In genomic region chr21:43703068-43703880, GRCh38 we compare ENCODE assay signal across 8 cellular contexts. TPM values are rescaled to one million over a fixed set of nuclear protein-coding genes. Genes with fewer than 3 reads are reported as not detected.
A peak's percentile ranks its signal among the peaks of the same experiment; 100 is the strongest.
DNase-seq lines count a peak whose midpoint lies in the region; ATAC-seq and TF ChIP-seq lines count a peak whose summit lies in the region.

No MANE protein-coding gene starts in this region.

- no peak overlapping the region for H3K4me3 ChIP-seq in fibroblast of the aortic adventitia (ENCODE audit: low read depth, low read length)
- H3K4me3 ChIP-seq in tibial nerve: no peak overlapping the region
- H3K4me3 ChIP-seq in Karpas-422 (ENCODE audit: low read length): no peak overlapping the region

- peaks cover 12% of the 10 kb centered on the region for H3K4me1 Mint-ChIP-seq in progenitor cell of endocrine pancreas (ENCODE audit: low read depth)

- H3K9me2 ChIP-seq in Karpas-422 (replicated peaks; ENCODE audit: insufficient read depth, low read length): no peaks in the 10 kb centered on the region

- H3K9me3 ChIP-seq in tibial nerve (no peaks in the 10 kb centered on the region), Karpas-422 (ENCODE audit: low read length) (no peaks in the 10 kb centered on the region)

- peak overlapping the region; percentile 71 for H3K27ac Mint-ChIP-seq in progenitor cell of endocrine pancreas

- H3K4me3 Mint-ChIP-seq in progenitor cell of endocrine pancreas (ENCODE audit: low read depth): peak overlapping the region; percentile 3

- H3K36me3 ChIP-seq in tibial nerve (peaks cover 0 to 11% (median 0%) of the 10 kb centered on the region in 3 donors), Karpas-422 (ENCODE audit: insufficient read depth, low read length) (no peaks in the 10 kb centered on the region)

- no peak overlapping the region for H2AFZ ChIP-seq in Karpas-422 (ENCODE audit: low read length)

- H3K4me2 ChIP-seq in Karpas-422 (ENCODE audit: low read depth, low read length, poor library complexity, severe bottlenecking): no peak overlapping the region

- H3K36me3 Mint-ChIP-seq in progenitor cell of endocrine pancreas (ENCODE audit: insufficient read depth): no peaks in the 10 kb centered on the region

- no peak overlapping the region for H3K9ac ChIP-seq in Karpas-422 (ENCODE audit: low read length)

- H3K27me3 ChIP-seq in tibial nerve: no peaks in the 10 kb centered on the region
- no peaks in the 10 kb centered on the region for H3K27me3 ChIP-seq in Karpas-422 (ENCODE audit: low read length)

- no peaks in the 10 kb centered on the region for H3K9me3 Mint-ChIP-seq in progenitor cell of endocrine pancreas (ENCODE audit: low read depth)

- DNase-seq in EL (peak; percentile 25), fibroblast of the aortic adventitia (ENCODE audit: low read depth) (peak; percentile 84), progenitor cell of endocrine pancreas (ENCODE audit: low spot score, unreplicated experiment) (no peak), tibial nerve (ENCODE audit: low spot score in 2 of 2) (no peak), Karpas-422 (no peak), activated gamma-delta T cell (lab: John Stamatoyannopoulos, UW) (no peak)

- H3K79me2 ChIP-seq in Karpas-422 (ENCODE audit: low read length): no peaks in the 10 kb centered on the region

- peak; percentile 69 for ATAC-seq in SK-N-SH treated with all-trans-retinoic acid at 6 μM for 48 hours
- no peak for ATAC-seq in HG03159 (IDR thresholded peaks at IDR 0.05; ENCODE audit: unreplicated experiment)

- TF ChIP-seq EP300 in tibial nerve (IDR thresholded peaks at IDR 0.05): no peak

- H3K27ac ChIP-seq in tibial nerve (no peak overlapping the region), Karpas-422 (ENCODE audit: low read length) (no peak overlapping the region)

- no peaks in the 10 kb centered on the region for H3K27me3 Mint-ChIP-seq in progenitor cell of endocrine pancreas

- H3K4me1 ChIP-seq in tibial nerve: peaks cover 0 to 9% (median 0%) of the 10 kb centered on the region in 4 donors
- no peaks in the 10 kb centered on the region for H3K4me1 ChIP-seq in Karpas-422 (ENCODE audit: low read length)

- no peak for TF ChIP-seq CTCF in fibroblast of the aortic adventitia (IDR thresholded peaks at IDR 0.05; ENCODE audit: insufficient read depth, low read length)
- no peak for TF ChIP-seq CTCF in progenitor cell of endocrine pancreas (IDR thresholded peaks at IDR 0.05; ENCODE audit: unreplicated experiment)
- no peak for TF ChIP-seq CTCF in tibial nerve (IDR thresholded peaks at IDR 0.05)

- 29 to 40% methylated on average over 24 to 27 of the region's 27 CpGs for WGBS in tibial nerve, 2 donors

- no peak for TF ChIP-seq POLR2A in tibial nerve (IDR thresholded peaks at IDR 0.05)

- H4K20me1 ChIP-seq in Karpas-422 (ENCODE audit: insufficient read depth, low read depth, low read length): no peaks in the 10 kb centered on the region

TF ChIP-seq in SK-N-SH treated with all-trans-retinoic acid at 6 μM for 48 hours, 23 proteins besides CTCF, POLR2A, EP300 and RAD21:
- TF ChIP-seq ZFP3 (CRISPR knock-in tag; IDR thresholded peaks at IDR 0.05): no peak
- TF ChIP-seq ZFP30 (CRISPR knock-in tag; IDR thresholded peaks at IDR 0.05): no peak
- TF ChIP-seq OSR1 (CRISPR knock-in tag; IDR thresholded peaks at IDR 0.05): no peak
- TF ChIP-seq CSRNP3 (CRISPR knock-in tag; IDR thresholded peaks at IDR 0.05): no peak
- TF ChIP-seq BACH2 (CRISPR knock-in tag; IDR thresholded peaks at IDR 0.05; ENCODE audit: borderline replicate concordance): no peak
- TF ChIP-seq PATZ1 (CRISPR knock-in tag; IDR thresholded peaks at IDR 0.05; ENCODE audit: borderline replicate concordance): no peak
- TF ChIP-seq, protein P1, sequence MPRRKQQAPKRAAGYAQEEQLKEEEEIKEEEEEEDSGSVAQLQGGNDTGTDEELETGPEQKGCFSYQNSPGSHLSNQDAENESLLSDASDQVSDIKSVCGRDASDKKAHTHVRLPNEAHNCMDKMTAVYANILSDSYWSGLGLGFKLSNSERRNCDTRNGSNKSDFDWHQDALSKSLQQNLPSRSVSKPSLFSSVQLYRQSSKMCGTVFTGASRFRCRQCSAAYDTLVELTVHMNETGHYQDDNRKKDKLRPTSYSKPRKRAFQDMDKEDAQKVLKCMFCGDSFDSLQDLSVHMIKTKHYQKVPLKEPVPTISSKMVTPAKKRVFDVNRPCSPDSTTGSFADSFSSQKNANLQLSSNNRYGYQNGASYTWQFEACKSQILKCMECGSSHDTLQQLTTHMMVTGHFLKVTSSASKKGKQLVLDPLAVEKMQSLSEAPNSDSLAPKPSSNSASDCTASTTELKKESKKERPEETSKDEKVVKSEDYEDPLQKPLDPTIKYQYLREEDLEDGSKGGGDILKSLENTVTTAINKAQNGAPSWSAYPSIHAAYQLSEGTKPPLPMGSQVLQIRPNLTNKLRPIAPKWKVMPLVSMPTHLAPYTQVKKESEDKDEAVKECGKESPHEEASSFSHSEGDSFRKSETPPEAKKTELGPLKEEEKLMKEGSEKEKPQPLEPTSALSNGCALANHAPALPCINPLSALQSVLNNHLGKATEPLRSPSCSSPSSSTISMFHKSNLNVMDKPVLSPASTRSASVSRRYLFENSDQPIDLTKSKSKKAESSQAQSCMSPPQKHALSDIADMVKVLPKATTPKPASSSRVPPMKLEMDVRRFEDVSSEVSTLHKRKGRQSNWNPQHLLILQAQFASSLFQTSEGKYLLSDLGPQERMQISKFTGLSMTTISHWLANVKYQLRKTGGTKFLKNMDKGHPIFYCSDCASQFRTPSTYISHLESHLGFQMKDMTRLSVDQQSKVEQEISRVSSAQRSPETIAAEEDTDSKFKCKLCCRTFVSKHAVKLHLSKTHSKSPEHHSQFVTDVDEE (CRISPR knock-in tag; IDR thresholded peaks at IDR 0.05): no peak
- TF ChIP-seq ZNF8 (CRISPR knock-in tag; IDR thresholded peaks at IDR 0.05): no peak
- TF ChIP-seq SNAI2 (CRISPR knock-in tag; IDR thresholded peaks at IDR 0.05): no peak
- TF ChIP-seq TOX (CRISPR knock-in tag; IDR thresholded peaks at IDR 0.05; ENCODE audit: borderline replicate concordance): no peak
- no peak for TF ChIP-seq ZNF565 (CRISPR knock-in tag; conservative IDR thresholded peaks at IDR 0.05; ENCODE audit: low read depth)
- TF ChIP-seq, protein P2, sequence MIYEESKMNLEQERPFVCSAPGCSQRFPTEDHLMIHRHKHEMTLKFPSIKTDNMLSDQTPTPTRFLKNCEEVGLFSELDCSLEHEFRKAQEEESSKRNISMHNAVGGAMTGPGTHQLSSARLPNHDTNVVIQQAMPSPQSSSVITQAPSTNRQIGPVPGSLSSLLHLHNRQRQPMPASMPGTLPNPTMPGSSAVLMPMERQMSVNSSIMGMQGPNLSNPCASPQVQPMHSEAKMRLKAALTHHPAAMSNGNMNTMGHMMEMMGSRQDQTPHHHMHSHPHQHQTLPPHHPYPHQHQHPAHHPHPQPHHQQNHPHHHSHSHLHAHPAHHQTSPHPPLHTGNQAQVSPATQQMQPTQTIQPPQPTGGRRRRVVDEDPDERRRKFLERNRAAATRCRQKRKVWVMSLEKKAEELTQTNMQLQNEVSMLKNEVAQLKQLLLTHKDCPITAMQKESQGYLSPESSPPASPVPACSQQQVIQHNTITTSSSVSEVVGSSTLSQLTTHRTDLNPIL (CRISPR knock-in tag; IDR thresholded peaks at IDR 0.05; ENCODE audit: low read depth): no peak
- TF ChIP-seq TCF4 (CRISPR knock-in tag; IDR thresholded peaks at IDR 0.05; ENCODE audit: borderline replicate concordance): no peak

RNA-seq across cellular contexts. Expression of gene PDXK, which starts 15.7 kb away (rescaled TPM):
- total RNA-seq in fibroblast of the aortic adventitia (ENCODE audit: low replicate concordance) (69.4 and 105 TPM in 2 replicates), progenitor cell of endocrine pancreas (56.1 and 57.6 TPM in 2 replicates), tibial nerve (100 to 1,000 TPM; 122 to 156 (median 143) TPM)
- 44.7 and 86.5 TPM in 2 replicates for total RNA-seq in Karpas-422 (2014; rRNA removed; shearing (Covaris generic); ENCODE audit: low replicate concordance)

RNA-seq across cellular contexts. Expression of gene RRP1B, which starts 43.9 kb away (rescaled TPM):
- total RNA-seq in fibroblast of the aortic adventitia (ENCODE audit: low replicate concordance) (24.2 and 40.4 TPM in 2 replicates), progenitor cell of endocrine pancreas (38.0 and 41.3 TPM in 2 replicates), tibial nerve (10 to 100 TPM; 21.4 to 29.4 (median 25.5) TPM)
- total RNA-seq in Karpas-422 (2014; rRNA removed; shearing (Covaris generic); ENCODE audit: low replicate concordance): 30.6 and 34.5 TPM in 2 replicates

RNA-seq across cellular contexts. Expression of gene HSF2BP, which starts 44.0 kb away (rescaled TPM):
- 2.3 and 7.3 TPM in 2 replicates for total RNA-seq in fibroblast of the aortic adventitia (ENCODE audit: low replicate concordance)
- 2.0 and 2.2 TPM in 2 replicates for total RNA-seq in progenitor cell of endocrine pancreas
- 1 to 10 TPM; 1.7 to 6.3 (median 1.9) TPM for total RNA-seq in tibial nerve
- total RNA-seq in Karpas-422 (2014; rRNA removed; shearing (Covaris generic); ENCODE audit: low replicate concordance): 0.67 and 0.76 TPM in 2 replicates

Comparison
In these comparisons a context has a peak if more than half of its experiments do, and no peak if none do; other contexts are left out.
1. DNase-seq: peak in EL (single experiment) and fibroblast of the aortic adventitia (single experiment); none in progenitor cell of endocrine pancreas (single experiment), tibial nerve (0 of 2), Karpas-422 (single experiment) and activated gamma-delta T cell (single experiment).